In genomic region chr10:133687689-133688440, GRCh38 we compare ENCODE assay signal across 8 cellular contexts.
DNase-seq lines count a peak whose midpoint lies in the region; ATAC-seq, FAIRE-seq and TF ChIP-seq lines count a peak whose summit lies in the region.
"Not testable (repeated sequence)": the region's sequence is repeated elsewhere in the genome, so short reads cannot be mapped to it uniquely, and the experiment has no call there.

No MANE protein-coding gene starts in this region.

- RAD21 ChIA-PET in GM12878 (lab: Charles Lee; ENCODE audit: unreplicated experiment): not testable (repeated sequence)

- H3K27ac ChIP-seq in Panc1 (ENCODE audit: low read length); GM12878 (ENCODE audit: control insufficient read depth, insufficient read depth): not testable (repeated sequence)

- not testable (repeated sequence) for BruUV-seq in Panc1 (replicated peaks; lab: Mats Ljungman, UMichigan); GM12878 (replicated peaks; lab: Mats Ljungman, UMichigan)

- H2AFZ ChIP-seq in GM12878 (ENCODE audit: control insufficient read depth, low read depth, low read length): not testable (repeated sequence)

- H3K9me3 ChIP-seq in Panc1 (ENCODE audit: control insufficient read depth, insufficient read depth, low read depth, low read length); GM12878 (replicated peaks; ENCODE audit: control insufficient read depth, insufficient read depth, low read length): not testable (repeated sequence)

- not testable (repeated sequence) for H3K79me2 ChIP-seq in GM12878 (ENCODE audit: control insufficient read depth, insufficient read depth, low read length)

- H4K20me1 ChIP-seq in GM12878 (ENCODE audit: control insufficient read depth, insufficient read depth): not testable (repeated sequence)

- H3K36me3 ChIP-seq in Panc1 (ENCODE audit: control insufficient read depth, insufficient read depth, low read length); GM12878 (ENCODE audit: control insufficient read depth in 2 of 2, insufficient read depth in 2 of 2, low read length in 1 of 2): not testable (repeated sequence)

- ATAC-seq in GM18861 (IDR thresholded peaks at IDR 0.05; ENCODE audit: unreplicated experiment) (peak; percentile 43), GM21515 (IDR thresholded peaks at IDR 0.05; ENCODE audit: unreplicated experiment) (peak; percentile 65), HG02678 (IDR thresholded peaks at IDR 0.05; ENCODE audit: unreplicated experiment) (peak; percentile 58), HG03097 (IDR thresholded peaks at IDR 0.05; ENCODE audit: low FRiP score, unreplicated experiment) (peak; percentile 64), Panc1 (peak; percentile 88), GM12878 (0 out of 3 replicates have a peak, but pooled peaks have one; percentile 18), left colon (peak; percentile 42)
- ATAC-seq in stimulated activated effector memory CD8-positive, alpha-beta T cell treated with anti-CD3 and anti-CD28 coated beads, Interleukin-12 subunit alpha, Interleukin-12 subunit beta, amount 100 ng/mL, for 72 hours: peak; percentile 62

- SMC1A ChIA-PET in GM12878 (lab: Charles Lee; ENCODE audit: uncharacterized antibody, unreplicated experiment): not testable (repeated sequence)

- not testable (repeated sequence) for FAIRE-seq in GM12878 (lab: Jason Lieb, UNC)

- CTCF ChIA-PET in Panc1 (lab: Charles Lee); GM12878 (lab: Yijun Ruan, JAX): not testable (repeated sequence)

- not testable (repeated sequence) for H3K4me3 Mint-ChIP-seq in stimulated activated effector memory CD8-positive, alpha-beta T cell treated with anti-CD3 and anti-CD28 coated beads, Interleukin-12 subunit alpha, Interleukin-12 subunit beta, amount 100 ng/mL, for 72 hours

- H3K4me3 ChIP-seq in Panc1 (ENCODE audit: low read depth in 2 of 2, low read length in 2 of 2); GM12878: not testable (repeated sequence)

- TF ChIP-seq CTCF in Panc1 (IDR thresholded peaks at IDR 0.05); GM12878 (IDR thresholded peaks at IDR 0.05 in 2 of 3, conservative IDR thresholded peaks at IDR 0.05 in 1 of 3; ENCODE audit: control insufficient read depth in 2 of 3, extremely low read depth in 1 of 3, insufficient read depth in 1 of 3, low read depth in 3 of 3, low read length in 3 of 3): not testable (repeated sequence)

- intact Hi-C loops in Panc1 (cut with micrococcal nuclease; ENCODE audit: unreplicated experiment); GM12878 (cut with micrococcal nuclease; ENCODE audit: unreplicated experiment); left colon (cut with DNase I, micrococcal nuclease): not testable (repeated sequence)

- not testable (repeated sequence) for TF ChIP-seq POLR2A in GM12878 (IDR thresholded peaks at IDR 0.05; ENCODE audit: low read depth, low read length)

- TF ChIP-seq EP300 in GM12878 (IDR thresholded peaks at IDR 0.05; ENCODE audit: borderline replicate concordance in 1 of 2, control insufficient read depth in 1 of 2, low read depth in 2 of 2, low read length in 2 of 2): not testable (repeated sequence)

- not testable (repeated sequence) for H3K4me1 Mint-ChIP-seq in stimulated activated effector memory CD8-positive, alpha-beta T cell treated with anti-CD3 and anti-CD28 coated beads, Interleukin-12 subunit alpha, Interleukin-12 subunit beta, amount 100 ng/mL, for 72 hours

- not testable (repeated sequence) for H3K9ac ChIP-seq in GM12878 (ENCODE audit: control insufficient read depth, insufficient read depth, low read length)

- not testable (repeated sequence) for TF ChIP-seq RAD21 in GM12878 (IDR thresholded peaks at IDR 0.05; ENCODE audit: insufficient read depth, low read depth, low read length)

- POLR2A ChIA-PET in Panc1 (lab: Charles Lee); GM12878 (lab: Charles Lee): not testable (repeated sequence)

- H3K4me1 ChIP-seq in Panc1 (ENCODE audit: control insufficient read depth, insufficient read depth, low read length); GM12878 (ENCODE audit: control insufficient read depth, insufficient read depth, low read length): not testable (repeated sequence)

- not testable (repeated sequence) for H3K27me3 ChIP-seq in Panc1 (ENCODE audit: control insufficient read depth, insufficient read depth, low read length); GM12878 (replicated peaks in 1 of 2; ENCODE audit: control insufficient read depth in 2 of 2, insufficient read depth in 2 of 2, low read length in 1 of 2)

- 23% methylated on average over 3 of the region's 6 CpGs for WGBS in GM12878 (ENCODE audit: insufficient coverage, insufficient replicate concordance, low lambda C conversion rate, missing lambda C conversion rate)

- not testable (repeated sequence) for H3K27ac Mint-ChIP-seq in stimulated activated effector memory CD8-positive, alpha-beta T cell treated with anti-CD3 and anti-CD28 coated beads, Interleukin-12 subunit alpha, Interleukin-12 subunit beta, amount 100 ng/mL, for 72 hours

- not testable (repeated sequence) for H3K36me3 Mint-ChIP-seq in stimulated activated effector memory CD8-positive, alpha-beta T cell treated with anti-CD3 and anti-CD28 coated beads, Interleukin-12 subunit alpha, Interleukin-12 subunit beta, amount 100 ng/mL, for 72 hours

- not testable (repeated sequence) for H3K9me3 Mint-ChIP-seq in stimulated activated effector memory CD8-positive, alpha-beta T cell treated with anti-CD3 and anti-CD28 coated beads, Interleukin-12 subunit alpha, Interleukin-12 subunit beta, amount 100 ng/mL, for 72 hours

- H3K4me2 ChIP-seq in GM12878 (ENCODE audit: control insufficient read depth, insufficient read depth): not testable (repeated sequence)

- not testable (repeated sequence) for DNase-seq in Panc1 (ENCODE audit: low read depth, low spot score); GM12878 (ENCODE audit: low read depth, low spot score); left colon; stimulated activated effector memory CD8-positive, alpha-beta T cell treated with anti-CD3 and anti-CD28 coated beads, Interleukin-12 subunit alpha, Interleukin-12 subunit beta, amount 100 ng/mL, for 72 hours (ENCODE audit: low spot score in 2 of 2)

- in situ Hi-C loops in Panc1 (cut with HindIII; ENCODE audit: low pct_unique_long_range_greater_than_20kb, low sequenced_read_pairs); GM12878 (cut with MboI): not testable (repeated sequence)

Comparison
In these comparisons a context has a peak if more than half of its experiments do, and no peak if none do; other contexts are left out.
1. ATAC-seq: peak in every context shown above with its lines; median percentile 88 in Panc1; 65 in GM21515; 64 in HG03097; 62 in stimulated activated effector memory CD8-positive, alpha-beta T cell treated with anti-CD3 and anti-CD28 coated beads, Interleukin-12 subunit alpha, Interleukin-12 subunit beta, amount 100 ng/mL, for 72 hours; 58 in HG02678; 43 in GM18861; 42 in left colon; 18 in GM12878.